Comparison of ENCODE assay signal across 9 cellular contexts in the genomic region with DNA sequence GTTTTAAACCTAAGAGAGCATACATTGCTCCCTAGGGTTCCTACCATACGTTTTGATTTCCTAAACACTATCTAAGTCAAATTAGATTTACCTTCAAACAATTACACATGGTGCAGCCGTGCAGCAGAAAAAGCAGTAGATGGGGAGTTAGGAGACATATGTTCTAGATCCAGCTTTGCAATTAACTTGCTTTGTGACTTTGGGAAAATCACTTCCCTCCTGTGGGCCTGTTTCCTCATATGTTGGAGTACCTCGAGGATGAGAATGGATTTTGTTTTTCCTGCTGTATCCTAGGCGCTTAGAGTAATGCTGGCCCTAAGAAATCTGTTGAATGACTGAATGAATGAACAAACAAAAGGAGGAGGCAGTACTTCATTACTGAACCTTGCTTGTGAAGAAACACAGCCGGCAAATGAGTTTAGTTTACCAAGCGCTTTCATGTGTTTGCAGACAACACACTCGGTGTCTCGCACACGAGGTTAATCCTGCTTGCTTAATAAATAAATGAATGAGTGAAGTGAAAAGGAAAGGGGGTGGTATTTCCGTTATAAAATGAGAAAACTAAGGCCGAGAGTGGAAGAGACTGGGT. TPM values are rescaled to one million over a fixed set of nuclear protein-coding genes. Genes with fewer than 3 reads are reported as not detected.
DNase-seq lines count a peak whose midpoint lies in the region; ATAC-seq and TF ChIP-seq lines count a peak whose summit lies in the region.
"Had no signal": no experiment of that assay in that cellular context is flagged by ENCODE, and none has a peak within 500 bp of the region (broad histone marks: within the 10 kb centered on the region; RNA-seq: fewer than 3 reads in every experiment).

No MANE protein-coding gene starts in this region.

- H3K4me1 ChIP-seq in heart right ventricle, result peaks cover 0 to 62% (median 42%) of the 10 kb centered on the region in 9 donors
- peaks cover 10 to 26% of the 10 kb centered on the region in 2 donors for H3K4me1 ChIP-seq in muscle layer of duodenum (ENCODE audit: control insufficient read depth in 1 of 2, insufficient read depth in 2 of 2, low read length in 2 of 2)

- H3K27me3 ChIP-seq in heart right ventricle (no peaks in the 10 kb centered on the region), muscle layer of duodenum (ENCODE audit: low read depth, low read length) (no peaks in the 10 kb centered on the region)

- TF ChIP-seq POLR2A in NB4 (IDR thresholded peaks at IDR 0.05; ENCODE audit: extremely low read depth, insufficient read length), result no peak

- H3K27ac ChIP-seq in heart right ventricle, result peak overlapping the region; percentile 42 to 96 (median 90)
- H3K27ac ChIP-seq in caudate nucleus (ENCODE audit: low read depth, low read length), result peak overlapping the region; percentile 84
- H3K27ac ChIP-seq in muscle layer of duodenum (ENCODE audit: low read length), result peak overlapping the region; percentile 92

- H3K36me3 ChIP-seq in heart right ventricle (peaks cover 0 to 53% (median 27%) of the 10 kb centered on the region in 9 donors), muscle layer of duodenum (ENCODE audit: control insufficient read depth in 1 of 2, insufficient read depth in 2 of 2, low read length in 2 of 2) (peaks cover 29 to 36% of the 10 kb centered on the region in 2 donors)

- WGBS in heart right ventricle, 2 donors, result 2 to 4% methylated on average over 11 of the region's 11 CpGs

- DNase-seq in heart right ventricle, result no peak
- DNase-seq in left ventricle myocardium superior, result no peak
- no peak for DNase-seq in NB4 (ENCODE audit: low read depth)
- DNase-seq in caudate nucleus (lab: John Stamatoyannopoulos, UW), result peak in 4 of 61 donors; percentile 37 to 39 (median 38)
- no peak for DNase-seq in posterior cingulate gyrus

- intact Hi-C loops in heart right ventricle (cut with DNase I) (loop anchor here in 8 of 10 donors (1.0 to 10.0 kb wide), 8 partner anchors 44 to 971 kb away; a partner anchor contains a TSS), left ventricle myocardium superior (cut with micrococcal nuclease) (loop anchor here (5.0 kb wide), 1 partner anchor 134 kb away; a partner anchor contains a TSS), posterior cingulate gyrus (cut with DNase I) (loop anchor here (5.0 kb wide), 1 partner anchor 134 kb away; a partner anchor contains a TSS)

- no peak for ATAC-seq in heart right ventricle
- no peak for ATAC-seq in left ventricle myocardium superior
- no peak for ATAC-seq in GM18907 (IDR thresholded peaks at IDR 0.05; ENCODE audit: unreplicated experiment)
- no peak for ATAC-seq in GM19463 (IDR thresholded peaks at IDR 0.05; ENCODE audit: unreplicated experiment)

- TF ChIP-seq CTCF in heart right ventricle (IDR thresholded peaks at IDR 0.05) (no peak), NB4 (IDR thresholded peaks at IDR 0.05; ENCODE audit: low read depth, low read length) (no peak)

- peak overlapping the region; percentile 43 to 77 (median 68) for H3K4me3 ChIP-seq in heart right ventricle
- peak overlapping the region; percentile 82 for H3K4me3 ChIP-seq in NB4 (ENCODE audit: low read depth, low read length)
- H3K4me3 ChIP-seq in muscle layer of duodenum (ENCODE audit: low read depth in 1 of 2, low read length in 2 of 2), result peak overlapping the region; percentile 80 to 83

- H3K9me3 ChIP-seq in heart right ventricle (peaks cover 0 to 26% (median 8%) of the 10 kb centered on the region in 11 donors), muscle layer of duodenum (ENCODE audit: control insufficient read depth in 1 of 2, low read length in 2 of 2) (no peaks in the 10 kb centered on the region)

RNA-seq across cellular contexts. Expression of a gene that starts 0.6 kb away (rescaled TPM):
- total RNA-seq in heart right ventricle (10 to 100 TPM; 12.2 to 20.6 (median 16.6) TPM), left ventricle myocardium superior (18.2 TPM)
- 10 to 100 TPM in 1 of 2 donors, 1 to 10 TPM in 1; 9.0 to 10.5 TPM for polyA plus RNA-seq in heart right ventricle

RNA-seq across cellular contexts. Expression of a gene that starts 0.8 kb away (rescaled TPM):
- total RNA-seq in heart right ventricle, result 10 to 100 TPM; 16.3 to 28.0 (median 20.5) TPM
- 10 to 100 TPM; 10.9 to 16.6 TPM for polyA plus RNA-seq in heart right ventricle
- total RNA-seq in left ventricle myocardium superior, result 17.5 TPM

RNA-seq across cellular contexts. Expression of a gene that starts 13.0 kb away (rescaled TPM):
- total RNA-seq in heart right ventricle, result under 1 TPM in 5 of 10 donors, not detected in 5; 0.06 to 0.15 (median 0.07) TPM
- polyA plus RNA-seq in heart right ventricle, result under 1 TPM; 0.03 to 0.15 TPM
- not detected for total RNA-seq in left ventricle myocardium superior
- total RNA-seq: lung microvascular endothelial cell had no signal

RNA-seq across cellular contexts. Expression of a gene that starts 37.7 kb away (rescaled TPM):
- 1 to 10 TPM in 1 of 10 donors, under 1 TPM in 7, not detected in 2; 0.19 to 1.4 (median 0.46) TPM for total RNA-seq in heart right ventricle
- polyA plus RNA-seq in heart right ventricle, result under 1 TPM; 0.17 to 0.44 TPM
- total RNA-seq in left ventricle myocardium superior, result 0.35 TPM
